8 cellular contexts compared by ENCODE assay signal in genomic region chr14:91060472-91061308, GRCh38. TPM values are rescaled to one million over a fixed set of nuclear protein-coding genes. Genes with fewer than 3 reads are reported as not detected.
A peak's percentile ranks its signal among the peaks of the same experiment; 100 is the strongest.
DNase-seq lines count a peak whose midpoint lies in the region; ATAC-seq, FAIRE-seq and TF ChIP-seq lines count a peak whose summit lies in the region.

Gene RPS6KA5 (minus strand): TSS chr14:91060641. CDS start chr14:91060434, 207 bp downstream.

- H3K9ac ChIP-seq in HUES64 (ENCODE audit: low read depth, low read length), result peak within 1 kb of the TSS; percentile 92
- H3K9ac ChIP-seq in OCI-LY1 (ENCODE audit: low read length), result peak within 1 kb of the TSS; percentile 88

- no peak within 1 kb of the TSS for H3K27ac Mint-ChIP-seq in Calu3 (ENCODE audit: unreplicated experiment)

- H3K36me3 ChIP-seq in HUES64 (ENCODE audit: insufficient read depth, low read length) (no peaks in the 10 kb centered on the region), OCI-LY1 (ENCODE audit: insufficient read depth, low read length) (no peaks in the 10 kb centered on the region), mesodermal cell (ENCODE audit: control insufficient read depth, insufficient read depth, low read length) (no peaks in the 10 kb centered on the region)

- peak within 1 kb of the TSS; percentile 81 for H3K4me2 ChIP-seq in OCI-LY1 (ENCODE audit: low read length)

- no peaks in the 10 kb centered on the region for H3K27me3 ChIP-seq in HUES64 (ENCODE audit: insufficient read depth, low read length)
- H3K27me3 ChIP-seq in OCI-LY1 (ENCODE audit: insufficient read depth, low read length), result no peaks in the 10 kb centered on the region

- peak; percentile 88 for ATAC-seq in GM21447 (IDR thresholded peaks at IDR 0.05; ENCODE audit: unreplicated experiment)

- H3K27me3 Mint-ChIP-seq in Calu3 (ENCODE audit: unreplicated experiment), result no peaks in the 10 kb centered on the region

- H3K79me2 ChIP-seq in OCI-LY1 (ENCODE audit: insufficient read depth, low read length), result no peaks in the 10 kb centered on the region

- peak within 1 kb of the TSS; percentile 94 for H3K27ac ChIP-seq in HUES64 (ENCODE audit: low read depth, low read length)
- peak within 1 kb of the TSS; percentile 57 for H3K27ac ChIP-seq in OCI-LY1 (ENCODE audit: low read depth, low read length, poor library complexity, severe bottlenecking)
- H3K27ac ChIP-seq in mesodermal cell (ENCODE audit: low read depth, low read length, severe bottlenecking), result peak within 1 kb of the TSS; percentile 98

- no peaks in the 10 kb centered on the region for H3K9me2 ChIP-seq in OCI-LY1 (ENCODE audit: low read depth, low read length)

- H3K36me3 Mint-ChIP-seq in Calu3 (ENCODE audit: insufficient read depth, unreplicated experiment), result peaks cover 4% of the 10 kb centered on the region

- intact Hi-C loops in Calu3 (cut with micrococcal nuclease; ENCODE audit: unreplicated experiment), result no loop called here

- H3K4me1 ChIP-seq in HUES64 (ENCODE audit: insufficient read depth, low read length) (peaks cover 6% of the 10 kb centered on the region), OCI-LY1 (ENCODE audit: insufficient read depth, low read length, severe bottlenecking) (peaks cover 27% of the 10 kb centered on the region), mesodermal cell (ENCODE audit: control insufficient read depth, insufficient read depth, low read length, poor library complexity, severe bottlenecking) (no peaks in the 10 kb centered on the region)

- WGBS in HUES64, result under 1% methylated on average over 68 of the region's 69 CpGs
- 0% methylated on average over 39 to 47 of the region's 69 CpGs for WGBS in mesodermal cell (ENCODE audit: insufficient coverage in 2 of 2), 2 experiments

- H3K4me1 Mint-ChIP-seq in Calu3 (ENCODE audit: low read depth, unreplicated experiment), result peaks cover 12% of the 10 kb centered on the region

- H2AFZ ChIP-seq in OCI-LY1 (ENCODE audit: low read length), result peak within 1 kb of the TSS; percentile 83; the same call in 1 of the 2 replicates

- no peaks in the 10 kb centered on the region for H3F3A ChIP-seq in OCI-LY1 (ENCODE audit: insufficient read depth, low read length)

- TF ChIP-seq CTCF in Calu3 (IDR thresholded peaks at IDR 0.05; ENCODE audit: unreplicated experiment), result no peak
- TF ChIP-seq CTCF in OCI-LY1 (IDR thresholded peaks at IDR 0.05; ENCODE audit: low read length), result no peak

- no peaks in the 10 kb centered on the region for H3K9me3 ChIP-seq in HUES64 (ENCODE audit: insufficient read depth, low read depth, low read length)
- no peaks in the 10 kb centered on the region for H3K9me3 ChIP-seq in OCI-LY1 (ENCODE audit: low read length)
- no peaks in the 10 kb centered on the region for H3K9me3 ChIP-seq in mesodermal cell (ENCODE audit: control insufficient read depth, low read length)

- H4K20me1 ChIP-seq in OCI-LY1 (ENCODE audit: insufficient read depth, low read length), result no peaks in the 10 kb centered on the region

- H3K4me3 ChIP-seq in HUES64 (ENCODE audit: low read length), result peak within 1 kb of the TSS; percentile 88
- peak within 1 kb of the TSS; percentile 85 for H3K4me3 ChIP-seq in OCI-LY1 (ENCODE audit: low read depth, low read length, poor library complexity, severe bottlenecking)
- H3K4me3 ChIP-seq in mesodermal cell (ENCODE audit: extremely low read depth, insufficient read depth, low read length, poor library complexity, severe bottlenecking), result peak within 1 kb of the TSS; percentile 67

- DNase-seq in Calu3, result peak; percentile 99
- peak; percentile 99 for DNase-seq in activated CD8-positive, alpha-beta memory T cell treated with anti-CD3 and anti-CD28 coated beads, Interleukin-2, amount 50 U/mL, for 4 hours
- DNase-seq in stimulated activated CD8-positive, alpha-beta memory T cell treated with anti-CD3 and anti-CD28 coated beads, Interleukin-15, amount 100 ng/mL, for 4 hours (ENCODE audit: low read depth in 2 of 2), result peak; percentile 99 to 100

- FAIRE-seq in endometrium (lab: Jason Lieb, UNC), result peak; percentile 100

- H3K9me3 Mint-ChIP-seq in Calu3 (ENCODE audit: low read depth, unreplicated experiment), result no peaks in the 10 kb centered on the region

- no peak within 1 kb of the TSS for H3K4me3 Mint-ChIP-seq in Calu3 (ENCODE audit: low read depth, unreplicated experiment)

- BruUV-seq in Calu3 (replicated peaks; lab: Mats Ljungman, UMichigan), result no TSS peak

- CTCF ChIA-PET in Calu3 (lab: Charles Lee), result interaction anchor here (0.6 to 1.6 kb wide), 10 partner anchors 12 to 173 kb away, joined by 3 to 9 read pairs (median 4); partner anchors contain the start of gene DGLUCY

RNA-seq across cellular contexts. Expression of gene RPS6KA5, which starts in this region (rescaled TPM):
- 9.7 and 10.3 TPM in 2 replicates for total RNA-seq in Calu3 (2022)
- 1.3 TPM for polyA plus RNA-seq in HUES64 (2013, experiment 1 of 2)
- polyA plus RNA-seq in HUES64 (2013, experiment 2 of 2), result 2.3 TPM
- 3.7 TPM for polyA plus RNA-seq in mesodermal cell (2013, experiment 1 of 2)
- polyA plus RNA-seq in mesodermal cell (2013, experiment 2 of 2), result 2.3 TPM

Comparison
In these comparisons a context has a peak if more than half of its experiments do, and no peak if none do; other contexts are left out.
1. Peak in every context shown above with its lines: DNase-seq, ATAC-seq, H3K4me3 ChIP-seq and H3K27ac ChIP-seq.